Comparison of ENCODE assay signal across 1 cellular context in genomic region chr1:27589441-27589840, GRCh38.
TF ChIP-seq lines count a peak whose summit lies in the region.

No MANE protein-coding gene starts in this region.

TF ChIP-seq in A549, 52 proteins besides CTCF, POLR2A, EP300 and RAD21 (continued from another document):
- no peak for TF ChIP-seq HOXB13 (CRISPR knock-in tag; IDR thresholded peaks at IDR 0.05; ENCODE audit: low read depth)
- TF ChIP-seq FOSL2 (IDR thresholded peaks at IDR 0.05) = no peak
- TF ChIP-seq FOSL2 (CRISPR knock-in tag; IDR thresholded peaks at IDR 0.05) = no peak
- no peak for TF ChIP-seq SREBF2 (IDR thresholded peaks at IDR 0.05)
- TF ChIP-seq MAFK (IDR thresholded peaks at IDR 0.05; ENCODE audit: partially characterized antibody) = no peak
- TF ChIP-seq TP53 (CRISPR knock-in tag; IDR thresholded peaks at IDR 0.05) = no peak
- no peak for TF ChIP-seq HOXB5 (CRISPR knock-in tag; IDR thresholded peaks at IDR 0.05)
TF ChIP-seq in A549: peak in this region for 0.
